ENCODE assay signal across 6 cellular contexts in genomic region chr19:52896431-52897148, GRCh38. TPM values are rescaled to one million over a fixed set of nuclear protein-coding genes. Genes with fewer than 3 reads are reported as not detected.
DNase-seq lines count a peak whose midpoint lies in the region; ATAC-seq and TF ChIP-seq lines count a peak whose summit lies in the region.

No MANE protein-coding gene starts in this region.

- no peaks in the 10 kb centered on the region for H3K27me3 ChIP-seq in suprapubic skin

- no peak for TF ChIP-seq EP300 in suprapubic skin (IDR thresholded peaks at IDR 0.05)

- CTCF ChIA-PET in RWPE1 (lab: Yijun Ruan, JAX), result interaction anchor here (0.6 kb wide), 1 partner anchor 62 kb away, joined by 3 read pairs; no protein-coding TSS in a partner anchor

- peaks cover 15% of the 10 kb centered on the region for H3K4me1 ChIP-seq in suprapubic skin

- H3K27ac ChIP-seq in RWPE1 (peak overlapping the region; percentile 80), suprapubic skin (peak overlapping the region; percentile 95)

- peak; percentile 48 for ATAC-seq in left ventricle myocardium superior
- ATAC-seq in GM18505 (IDR thresholded peaks at IDR 0.05; ENCODE audit: unreplicated experiment), result no peak

- TF ChIP-seq POLR2A in suprapubic skin (IDR thresholded peaks at IDR 0.05) (no peak), GM18505 (IDR thresholded peaks at IDR 0.05; ENCODE audit: borderline replicate concordance, extremely low read depth, insufficient read depth, insufficient read length) (no peak)

- 53% methylated on average over 20 of the region's 24 CpGs for WGBS in suprapubic skin

- peaks cover 7% of the 10 kb centered on the region for H3K36me3 ChIP-seq in suprapubic skin

- POLR2A ChIA-PET in RWPE1 (lab: Yijun Ruan, JAX; ENCODE audit: low non-redundant PET), result no interaction called here

- intact Hi-C loops in left ventricle myocardium superior (cut with micrococcal nuclease), result no loop called here

- no peaks in the 10 kb centered on the region for H3K9me3 ChIP-seq in suprapubic skin

- DNase-seq in NCI-H345 (lab: John Stamatoyannopoulos, UW) (peak; percentile 12), NCI-H345 treated with DMSO at 0.1 percent for 48 hours (lab: John Stamatoyannopoulos, UW; ENCODE audit: unreplicated experiment) (no peak), RWPE1 (ENCODE audit: low spot score) (peak; percentile 33), left ventricle myocardium superior (no peak), suprapubic skin (ENCODE audit: low spot score in 2 of 2) (peak in 1 of 2 donors; percentile 64)

- TF ChIP-seq CTCF in RWPE1 (conservative IDR thresholded peaks at IDR 0.05; ENCODE audit: low read depth) (no peak), suprapubic skin (IDR thresholded peaks at IDR 0.05) (no peak)

- H3K4me3 ChIP-seq in suprapubic skin, result peak overlapping the region; percentile 86

RNA-seq across cellular contexts. Expression of gene ZNF320, which starts 0.8 kb away (rescaled TPM):
- total RNA-seq in left ventricle myocardium superior (9.3 TPM), suprapubic skin (10 to 100 TPM in 2 of 4 donors, 1 to 10 TPM in 2; 5.3 to 29.3 (median 11.3) TPM)

RNA-seq across cellular contexts. Expression of gene ZNF888, which starts 26.6 kb away (rescaled TPM):
- total RNA-seq in left ventricle myocardium superior, result 1.4 TPM
- 1 to 10 TPM; 3.5 to 5.3 (median 4.5) TPM for total RNA-seq in suprapubic skin

RNA-seq across cellular contexts. Expression of gene ZNF468, which starts 39.2 kb away (rescaled TPM):
- total RNA-seq in left ventricle myocardium superior, result 8.1 TPM
- total RNA-seq in suprapubic skin, result 10 to 100 TPM; 11.9 to 18.7 (median 17.9) TPM

Comparison
In these comparisons a context has a peak if more than half of its experiments do, and no peak if none do; other contexts are left out.
1. DNase-seq: peak in NCI-H345 (single experiment) and RWPE1 (single experiment); none in NCI-H345 treated with DMSO at 0.1 percent for 48 hours (single experiment) and left ventricle myocardium superior (single experiment).